ENCODE assay signal across 9 cellular contexts in the genomic region with DNA sequence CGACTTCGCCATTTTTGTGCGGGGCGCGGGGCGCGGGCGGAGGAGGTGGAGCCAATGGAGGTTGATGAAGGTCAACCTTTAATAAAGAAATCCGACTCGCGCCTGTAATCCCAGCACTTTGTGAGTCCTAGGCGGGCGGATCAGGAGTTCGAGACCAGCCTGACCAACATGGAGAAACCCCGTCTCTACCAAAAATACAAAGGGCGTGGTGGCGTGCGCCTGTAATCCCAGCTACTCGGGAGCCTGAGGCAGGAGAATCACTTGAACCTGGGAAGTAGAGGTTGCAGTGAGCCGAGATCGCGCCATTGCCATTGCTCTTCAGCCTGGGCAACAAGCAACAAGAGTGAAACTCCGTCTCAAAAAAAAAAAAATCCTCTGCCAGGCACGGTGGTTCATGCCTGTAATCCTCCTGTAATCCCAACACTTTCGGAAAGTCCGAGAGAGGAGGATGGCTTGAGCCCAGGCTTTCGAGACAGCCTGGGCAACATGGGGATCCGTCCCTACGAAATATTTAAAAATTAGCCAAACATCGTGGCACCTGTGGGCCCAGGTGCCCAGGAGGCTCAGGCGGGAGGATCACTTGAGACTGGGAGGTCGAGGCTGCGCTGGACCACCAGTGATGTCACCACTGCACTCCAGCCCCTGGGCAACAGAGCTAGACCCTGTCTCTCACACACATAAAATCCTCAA. TPM values are rescaled to one million over a fixed set of nuclear protein-coding genes. Genes with fewer than 3 reads are reported as not detected.
DNase-seq lines count a peak whose midpoint lies in the region; ATAC-seq, FAIRE-seq and TF ChIP-seq lines count a peak whose summit lies in the region.
"Had no signal": no experiment of that assay in that cellular context is flagged by ENCODE, and none has a peak within 500 bp of the region (broad histone marks: within the 10 kb centered on the region; RNA-seq: fewer than 3 reads in every experiment).

No MANE protein-coding gene starts in this region.

- H2AFZ ChIP-seq in HepG2 (ENCODE audit: low read length), result no peak overlapping the region

- peak overlapping the region; percentile 21; the same call in 1 of the 2 replicates for H3K9ac ChIP-seq in HepG2 (ENCODE audit: insufficient read depth, low read depth, low read length)

- H3K4me3 Mint-ChIP-seq in activated T-cell treated with anti-CD3 and anti-CD28 coated beads, Interleukin-2, amount 50 U/mL, for 24 hours, result peak overlapping the region; percentile 93

- H3K9me3 Mint-ChIP-seq in activated T-cell treated with anti-CD3 and anti-CD28 coated beads, Interleukin-2, amount 50 U/mL, for 24 hours, result no peaks in the 10 kb centered on the region

- peak overlapping the region in 1 of 3 experiments; percentile 100; a peak in 2 of 6 replicates for H3K4me3 ChIP-seq in HepG2 (replicated peaks in 1 of 3; ENCODE audit: insufficient read depth in 1 of 3, low read depth in 2 of 3, low read length in 3 of 3)
- H3K4me3 ChIP-seq in thymus (ENCODE audit: low read length), result peak overlapping the region; percentile 89

- DNase-seq in activated T-cell treated with anti-CD3 and anti-CD28 coated beads, Interleukin-2, amount 50 U/mL, for 24 hours, result no peak
- DNase-seq in activated T-cell treated with anti-CD3 and anti-CD28 coated beads for 4 hours, result no peak
- no peak for DNase-seq in HepG2 (ENCODE audit: low spot score)
- DNase-seq in medulla oblongata (ENCODE audit: extremely low spot score), result no peak
- DNase-seq in CD1c-positive myeloid dendritic cell (ENCODE audit: extremely low spot score), result no peak

- CTCF ChIA-PET in HepG2 (lab: Yijun Ruan, JAX; ENCODE audit: low intra/inter-chr PET ratio, low total read pairs), result interaction anchor here (1.8 kb wide), 1 partner anchor 56 kb away, joined by 10 read pairs; no protein-coding TSS in a partner anchor

- in situ Hi-C loops in HepG2 (cut with HindIII; ENCODE audit: extremely low pct_ligation_motif_present, low pct_unique_long_range_greater_than_20kb), result no loop called here

- TF ChIP-seq EP300 in HepG2 (IDR thresholded peaks at IDR 0.05; ENCODE audit: low read depth in 2 of 2, low read length in 2 of 2) (no peak), HepG2 (CRISPR knock-in tag; IDR thresholded peaks at IDR 0.05; ENCODE audit: borderline replicate concordance) (no peak)

- peaks cover 18% of the 10 kb centered on the region for H3K4me1 Mint-ChIP-seq in activated T-cell treated with anti-CD3 and anti-CD28 coated beads, Interleukin-2, amount 50 U/mL, for 24 hours (ENCODE audit: low read depth)

- H3K36me3 ChIP-seq in HepG2 (replicated peaks in 1 of 2; ENCODE audit: control insufficient read depth in 1 of 2, insufficient read depth in 2 of 2, low read length in 2 of 2), result peaks cover 20 to 34% of the 10 kb centered on the region in 2 experiments
- peaks cover 27% of the 10 kb centered on the region for H3K36me3 ChIP-seq in thymus (ENCODE audit: control insufficient read depth, insufficient read depth)

- ATAC-seq in HepG2, result no peak
- no peak for ATAC-seq in HG03196 (IDR thresholded peaks at IDR 0.05; ENCODE audit: unreplicated experiment)

- peak; percentile 23 for FAIRE-seq in HepG2 (lab: Jason Lieb, UNC)

- H4K20me1 ChIP-seq in HepG2 (ENCODE audit: insufficient read depth, low read length), result no peaks in the 10 kb centered on the region; the same call in 1 of the 2 replicates

- no peaks in the 10 kb centered on the region for H3K9me3 ChIP-seq in HepG2 (ENCODE audit: low read length)
- no peaks in the 10 kb centered on the region for H3K9me3 ChIP-seq in thymus (ENCODE audit: control insufficient read depth)

- TF ChIP-seq RAD21 in HepG2 (CRISPR knock-in tag; IDR thresholded peaks at IDR 0.05), result no peak

- peaks cover 43% of the 10 kb centered on the region for H3K36me3 Mint-ChIP-seq in activated T-cell treated with anti-CD3 and anti-CD28 coated beads, Interleukin-2, amount 50 U/mL, for 24 hours (ENCODE audit: low read depth)

- BruUV-seq in HepG2 (replicated peaks; lab: Mats Ljungman, UMichigan), result TSS peak; percentile 44

- TF ChIP-seq POLR2A in HepG2 (IDR thresholded peaks at IDR 0.05; ENCODE audit: insufficient read depth in 1 of 2, low read depth in 2 of 2, low read length in 2 of 2), result no peak; a peak in 1 of 4 replicates

- H3K27ac Mint-ChIP-seq in activated T-cell treated with anti-CD3 and anti-CD28 coated beads, Interleukin-2, amount 50 U/mL, for 24 hours, result peak overlapping the region; percentile 98

- H3K27me3 Mint-ChIP-seq in activated T-cell treated with anti-CD3 and anti-CD28 coated beads, Interleukin-2, amount 50 U/mL, for 24 hours, result no peaks in the 10 kb centered on the region

- H3K27ac ChIP-seq in angular gyrus (ENCODE audit: low read depth, low read length) (peak overlapping the region; percentile 5), HepG2 (ENCODE audit: extremely low read length, insufficient read depth, low read length) (no peak overlapping the region), thymus (ENCODE audit: low read depth) (no peak overlapping the region)

- POLR2A ChIA-PET in HepG2 (lab: Yijun Ruan, JAX), result interaction anchor here (1.2 to 3.6 kb wide), 21 partner anchors 11 to 129 kb away, joined by 3 to 76 read pairs (median 8); a partner anchor contains a TSS

- peaks cover 6 to 21% of the 10 kb centered on the region in 2 experiments; a peak in 3 of 5 replicates for H3K27me3 ChIP-seq in HepG2 (ENCODE audit: control insufficient read depth in 1 of 2, insufficient read depth in 2 of 2, low read length in 2 of 2)
- H3K27me3 ChIP-seq in thymus (ENCODE audit: control insufficient read depth, insufficient read depth), result no peaks in the 10 kb centered on the region

- peaks cover 22% of the 10 kb centered on the region for H3K79me2 ChIP-seq in HepG2 (ENCODE audit: insufficient read depth, low read length)

- no peak for TF ChIP-seq CTCF in HepG2 (CRISPR knock-in tag; IDR thresholded peaks at IDR 0.05)

- peaks cover 53% of the 10 kb centered on the region for H3K4me1 ChIP-seq in HepG2 (ENCODE audit: insufficient read depth, low read length)
- H3K4me1 ChIP-seq in thymus (ENCODE audit: control insufficient read depth, insufficient read depth, low read length), result peaks cover 5% of the 10 kb centered on the region

- peak overlapping the region; percentile 47 for H3K4me2 ChIP-seq in HepG2 (ENCODE audit: low read depth, low read length)

- 64% methylated on average over 33 of the region's 33 CpGs for WGBS in HepG2 (ENCODE audit: low lambda C conversion rate)
- 56% methylated on average over 33 of the region's 33 CpGs for WGBS in thymus

- intact Hi-C loops in HepG2 (cut with micrococcal nuclease; ENCODE audit: unreplicated experiment), result loop anchor here (1.0 to 2.0 kb wide), 2 partner anchors 12 to 56 kb away; a partner anchor contains a TSS

RNA-seq across cellular contexts. Expression of a gene that starts 0.5 kb away (rescaled TPM):
- total RNA-seq in HepG2 (2016; rRNA removed; fragmentation: Illumina TruSeq; extraction: Trizol), result 112 and 119 TPM in 2 replicates
- 39.9 and 63.7 TPM in 2 replicates for total RNA-seq in HepG2 (2016; cell fraction: cytosol; rRNA removed; fragmentation: Illumina TruSeq; extraction: Trizol; ENCODE audit: low read depth)
- 110 and 115 TPM in 2 replicates for total RNA-seq in HepG2 (2016; cell fraction: insoluble cytoplasmic fraction; rRNA removed; fragmentation: Illumina TruSeq; extraction: Trizol)
- 96.6 and 139 TPM in 2 replicates for total RNA-seq in HepG2 (2016; cell fraction: membrane; rRNA removed; fragmentation: Illumina TruSeq; extraction: Trizol)
- 53.1 and 57.3 TPM in 2 replicates for total RNA-seq in HepG2 (2016; cell fraction: nucleus; rRNA removed; fragmentation: Illumina TruSeq; extraction: Trizol)
- 192 and 208 TPM in 2 replicates for polyA plus RNA-seq in HepG2 (2011; rRNA removed)
- 183 and 221 TPM in 2 replicates for polyA plus RNA-seq in HepG2 (2011; cell fraction: cytosol; rRNA removed)
- polyA plus RNA-seq in HepG2 (2011; cell fraction: nucleus; rRNA removed), result 169 and 222 TPM in 2 replicates
- 99.5 and 112 TPM in 2 replicates for polyA plus RNA-seq in HepG2 (2012)
- 38.3 and 64.2 TPM in 2 replicates for polyA plus RNA-seq in HepG2 (2016; cell fraction: cytosol; fragmentation: Illumina TruSeq; extraction: Trizol; ENCODE audit: low read depth)
- polyA plus RNA-seq in HepG2 (2016; cell fraction: insoluble cytoplasmic fraction; fragmentation: Illumina TruSeq; extraction: Trizol; ENCODE audit: low read depth), result 119 and 122 TPM in 2 replicates
- polyA plus RNA-seq in HepG2 (2016; cell fraction: membrane; fragmentation: Illumina TruSeq; extraction: Trizol; ENCODE audit: low read depth), result 80.1 and 115 TPM in 2 replicates
- 90.6 and 93.2 TPM in 2 replicates for polyA plus RNA-seq in HepG2 (2016; cell fraction: nucleus; fragmentation: Illumina TruSeq; extraction: Trizol; ENCODE audit: insufficient read depth, low read depth)
- polyA minus RNA-seq in HepG2 (2011; rRNA and poly(A)+ RNA removed; ENCODE audit: low replicate concordance), result 178 and 487 TPM in 2 replicates
- 57.6 and 60.2 TPM in 2 replicates for polyA minus RNA-seq in HepG2 (2011; cell fraction: cytosol; rRNA and poly(A)+ RNA removed)
- polyA minus RNA-seq in HepG2 (2011; cell fraction: nucleus; rRNA and poly(A)+ RNA removed), result 52.7 and 73.4 TPM in 2 replicates
- polyA plus RNA-seq in thymus, result 56.9 TPM

RNA-seq across cellular contexts. Expression of a gene that starts 4.3 kb away (rescaled TPM):
- not detected in 2 replicates for total RNA-seq in HepG2 (2016; rRNA removed; fragmentation: Illumina TruSeq; extraction: Trizol)
- not detected in 2 replicates for total RNA-seq in HepG2 (2016; cell fraction: cytosol; rRNA removed; fragmentation: Illumina TruSeq; extraction: Trizol; ENCODE audit: low read depth)
- not detected in 2 replicates for total RNA-seq in HepG2 (2016; cell fraction: insoluble cytoplasmic fraction; rRNA removed; fragmentation: Illumina TruSeq; extraction: Trizol)
- total RNA-seq in HepG2 (2016; cell fraction: membrane; rRNA removed; fragmentation: Illumina TruSeq; extraction: Trizol), result not detected in 2 replicates
- total RNA-seq in HepG2 (2016; cell fraction: nucleus; rRNA removed; fragmentation: Illumina TruSeq; extraction: Trizol), result not detected in 2 replicates
- polyA plus RNA-seq in HepG2 (2011; rRNA removed) (not detected in 2 replicates), thymus (not detected)
- polyA plus RNA-seq in HepG2 (2011; cell fraction: cytosol; rRNA removed), result not detected in 2 replicates
- not detected in 2 replicates for polyA plus RNA-seq in HepG2 (2011; cell fraction: nucleus; rRNA removed)
- not detected in 2 replicates for polyA plus RNA-seq in HepG2 (2012)
- polyA plus RNA-seq in HepG2 (2016; cell fraction: cytosol; fragmentation: Illumina TruSeq; extraction: Trizol; ENCODE audit: low read depth), result not detected in 2 replicates
- polyA plus RNA-seq in HepG2 (2016; cell fraction: insoluble cytoplasmic fraction; fragmentation: Illumina TruSeq; extraction: Trizol; ENCODE audit: low read depth), result not detected in 2 replicates
- polyA plus RNA-seq in HepG2 (2016; cell fraction: membrane; fragmentation: Illumina TruSeq; extraction: Trizol; ENCODE audit: low read depth), result not detected in 2 replicates
- not detected in 2 replicates for polyA plus RNA-seq in HepG2 (2016; cell fraction: nucleus; fragmentation: Illumina TruSeq; extraction: Trizol; ENCODE audit: insufficient read depth, low read depth)
- polyA minus RNA-seq in HepG2 (2011; rRNA and poly(A)+ RNA removed; ENCODE audit: low replicate concordance), result not detected in 2 replicates
- polyA minus RNA-seq in HepG2 (2011; cell fraction: cytosol; rRNA and poly(A)+ RNA removed), result not detected in 2 replicates
- not detected in 2 replicates for polyA minus RNA-seq in HepG2 (2011; cell fraction: nucleus; rRNA and poly(A)+ RNA removed)
- total RNA-seq: myocyte had no signal

RNA-seq across cellular contexts. Expression of a gene that starts 11.3 kb away (rescaled TPM):
- total RNA-seq in HepG2 (2016; rRNA removed; fragmentation: Illumina TruSeq; extraction: Trizol), result 0.04 TPM in 1 of 2 replicates, not detected in the other
- total RNA-seq in HepG2 (2016; cell fraction: cytosol; rRNA removed; fragmentation: Illumina TruSeq; extraction: Trizol; ENCODE audit: low read depth), result 0.40 and 0.44 TPM in 2 replicates
- 0.15 and 0.22 TPM in 2 replicates for total RNA-seq in HepG2 (2016; cell fraction: insoluble cytoplasmic fraction; rRNA removed; fragmentation: Illumina TruSeq; extraction: Trizol)
- total RNA-seq in HepG2 (2016; cell fraction: membrane; rRNA removed; fragmentation: Illumina TruSeq; extraction: Trizol), result 0.28 and 0.52 TPM in 2 replicates
- total RNA-seq in HepG2 (2016; cell fraction: nucleus; rRNA removed; fragmentation: Illumina TruSeq; extraction: Trizol), result not detected in 2 replicates
- polyA plus RNA-seq in HepG2 (2011; rRNA removed), result 0.81 and 0.85 TPM in 2 replicates
- 0.62 and 0.63 TPM in 2 replicates for polyA plus RNA-seq in HepG2 (2011; cell fraction: cytosol; rRNA removed)
- polyA plus RNA-seq in HepG2 (2011; cell fraction: nucleus; rRNA removed), result 3.5 and 4.0 TPM in 2 replicates
- 1.7 and 1.8 TPM in 2 replicates for polyA plus RNA-seq in HepG2 (2012)
- polyA plus RNA-seq in HepG2 (2016; cell fraction: cytosol; fragmentation: Illumina TruSeq; extraction: Trizol; ENCODE audit: low read depth), result 0.51 and 0.72 TPM in 2 replicates
- polyA plus RNA-seq in HepG2 (2016; cell fraction: insoluble cytoplasmic fraction; fragmentation: Illumina TruSeq; extraction: Trizol; ENCODE audit: low read depth), result not detected in 2 replicates
- polyA plus RNA-seq in HepG2 (2016; cell fraction: membrane; fragmentation: Illumina TruSeq; extraction: Trizol; ENCODE audit: low read depth), result 0.34 and 0.47 TPM in 2 replicates
- polyA plus RNA-seq in HepG2 (2016; cell fraction: nucleus; fragmentation: Illumina TruSeq; extraction: Trizol; ENCODE audit: insufficient read depth, low read depth), result 0.69 TPM in 1 of 2 replicates, not detected in the other
- polyA minus RNA-seq in HepG2 (2011; rRNA and poly(A)+ RNA removed; ENCODE audit: low replicate concordance), result 0.72 TPM in 1 of 2 replicates, not detected in the other
- polyA minus RNA-seq in HepG2 (2011; cell fraction: cytosol; rRNA and poly(A)+ RNA removed), result not detected in 2 replicates
- polyA minus RNA-seq in HepG2 (2011; cell fraction: nucleus; rRNA and poly(A)+ RNA removed), result 0.26 and 1.4 TPM in 2 replicates
- 0.27 TPM for polyA plus RNA-seq in thymus
- total RNA-seq: myocyte had no signal

RNA-seq across cellular contexts. Expression of a gene that starts 13.9 kb away (rescaled TPM):
- total RNA-seq in HepG2 (2016; rRNA removed; fragmentation: Illumina TruSeq; extraction: Trizol), result 0.02 and 0.04 TPM in 2 replicates
- total RNA-seq in HepG2 (2016; cell fraction: cytosol; rRNA removed; fragmentation: Illumina TruSeq; extraction: Trizol; ENCODE audit: low read depth), result not detected in 2 replicates
- 0.15 TPM in 1 of 2 replicates, not detected in the other for total RNA-seq in HepG2 (2016; cell fraction: insoluble cytoplasmic fraction; rRNA removed; fragmentation: Illumina TruSeq; extraction: Trizol)
- not detected in 2 replicates for total RNA-seq in HepG2 (2016; cell fraction: membrane; rRNA removed; fragmentation: Illumina TruSeq; extraction: Trizol)
- not detected in 2 replicates for total RNA-seq in HepG2 (2016; cell fraction: nucleus; rRNA removed; fragmentation: Illumina TruSeq; extraction: Trizol)
- polyA plus RNA-seq in HepG2 (2011; rRNA removed), result 1.4 TPM in 2 replicates
- polyA plus RNA-seq in HepG2 (2011; cell fraction: cytosol; rRNA removed), result 0.98 and 1.1 TPM in 2 replicates
- 1.7 and 2.0 TPM in 2 replicates for polyA plus RNA-seq in HepG2 (2011; cell fraction: nucleus; rRNA removed)
- polyA plus RNA-seq in HepG2 (2012), result 0.80 and 1.5 TPM in 2 replicates
- polyA plus RNA-seq in HepG2 (2016; cell fraction: cytosol; fragmentation: Illumina TruSeq; extraction: Trizol; ENCODE audit: low read depth), result not detected in 2 replicates
- polyA plus RNA-seq in HepG2 (2016; cell fraction: insoluble cytoplasmic fraction; fragmentation: Illumina TruSeq; extraction: Trizol; ENCODE audit: low read depth), result not detected in 2 replicates
- not detected in 2 replicates for polyA plus RNA-seq in HepG2 (2016; cell fraction: membrane; fragmentation: Illumina TruSeq; extraction: Trizol; ENCODE audit: low read depth)
- 0.12 TPM in 1 of 2 replicates, not detected in the other for polyA plus RNA-seq in HepG2 (2016; cell fraction: nucleus; fragmentation: Illumina TruSeq; extraction: Trizol; ENCODE audit: insufficient read depth, low read depth)
- polyA minus RNA-seq in HepG2 (2011; rRNA and poly(A)+ RNA removed; ENCODE audit: low replicate concordance), result 1.3 TPM in 1 of 2 replicates, not detected in the other
- polyA minus RNA-seq in HepG2 (2011; cell fraction: cytosol; rRNA and poly(A)+ RNA removed), result 0.49 and 0.70 TPM in 2 replicates
- 0.52 and 0.62 TPM in 2 replicates for polyA minus RNA-seq in HepG2 (2011; cell fraction: nucleus; rRNA and poly(A)+ RNA removed)
- 0.05 TPM for polyA plus RNA-seq in thymus
- total RNA-seq: myocyte had no signal

RNA-seq across cellular contexts. Expression of a gene that starts 16.0 kb away (rescaled TPM):
- 7.0 and 13.9 TPM in 2 replicates for total RNA-seq in HepG2 (2016; rRNA removed; fragmentation: Illumina TruSeq; extraction: Trizol)
- total RNA-seq in HepG2 (2016; cell fraction: cytosol; rRNA removed; fragmentation: Illumina TruSeq; extraction: Trizol; ENCODE audit: low read depth), result 7.2 and 7.6 TPM in 2 replicates
- total RNA-seq in HepG2 (2016; cell fraction: insoluble cytoplasmic fraction; rRNA removed; fragmentation: Illumina TruSeq; extraction: Trizol), result 6.8 and 14.7 TPM in 2 replicates
- 9.9 and 14.3 TPM in 2 replicates for total RNA-seq in HepG2 (2016; cell fraction: membrane; rRNA removed; fragmentation: Illumina TruSeq; extraction: Trizol)
- total RNA-seq in HepG2 (2016; cell fraction: nucleus; rRNA removed; fragmentation: Illumina TruSeq; extraction: Trizol), result 11.7 and 13.6 TPM in 2 replicates
- 23.4 and 30.8 TPM in 2 replicates for polyA plus RNA-seq in HepG2 (2011; rRNA removed)
- 26.4 and 27.5 TPM in 2 replicates for polyA plus RNA-seq in HepG2 (2011; cell fraction: cytosol; rRNA removed)
- polyA plus RNA-seq in HepG2 (2011; cell fraction: nucleus; rRNA removed), result 30.3 and 37.8 TPM in 2 replicates
- 29.7 and 31.5 TPM in 2 replicates for polyA plus RNA-seq in HepG2 (2012)
- 9.6 and 11.3 TPM in 2 replicates for polyA plus RNA-seq in HepG2 (2016; cell fraction: cytosol; fragmentation: Illumina TruSeq; extraction: Trizol; ENCODE audit: low read depth)
- polyA plus RNA-seq in HepG2 (2016; cell fraction: insoluble cytoplasmic fraction; fragmentation: Illumina TruSeq; extraction: Trizol; ENCODE audit: low read depth), result 9.2 and 9.7 TPM in 2 replicates
- polyA plus RNA-seq in HepG2 (2016; cell fraction: membrane; fragmentation: Illumina TruSeq; extraction: Trizol; ENCODE audit: low read depth), result 12.0 and 14.2 TPM in 2 replicates
- 23.5 and 24.6 TPM in 2 replicates for polyA plus RNA-seq in HepG2 (2016; cell fraction: nucleus; fragmentation: Illumina TruSeq; extraction: Trizol; ENCODE audit: insufficient read depth, low read depth)
- 0.09 and 14.9 TPM in 2 replicates for polyA minus RNA-seq in HepG2 (2011; rRNA and poly(A)+ RNA removed; ENCODE audit: low replicate concordance)
- polyA minus RNA-seq in HepG2 (2011; cell fraction: cytosol; rRNA and poly(A)+ RNA removed), result 5.9 and 7.1 TPM in 2 replicates
- polyA minus RNA-seq in HepG2 (2011; cell fraction: nucleus; rRNA and poly(A)+ RNA removed), result 10.7 and 13.8 TPM in 2 replicates
- 0.43 TPM for polyA plus RNA-seq in thymus
